Comparison of ENCODE assay signal across 8 cellular contexts in the genomic region with DNA sequence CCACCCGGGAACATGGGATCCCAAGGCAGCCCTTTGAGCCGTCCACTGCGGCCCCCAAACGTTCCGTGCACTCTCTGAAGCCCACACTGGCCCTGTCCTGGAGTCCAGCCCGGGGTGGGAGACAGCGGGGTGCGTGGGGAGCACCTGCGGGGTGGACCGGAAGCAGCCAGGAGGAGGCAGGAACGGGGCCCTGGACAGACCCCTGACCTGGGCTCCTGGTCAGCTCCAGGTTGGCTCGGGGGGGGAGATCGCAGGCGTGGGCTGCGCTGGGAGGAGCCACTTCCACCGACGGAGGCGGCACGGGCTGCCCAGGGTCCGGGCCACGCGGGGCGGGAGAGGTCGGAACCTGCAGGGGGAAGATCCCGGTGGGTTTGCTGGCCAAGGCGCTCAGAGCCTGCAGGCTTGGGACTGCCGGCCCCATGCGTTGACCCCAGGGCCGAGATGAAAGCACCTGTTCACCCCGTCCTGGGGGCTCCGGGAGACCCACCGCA. TPM values are rescaled to one million over a fixed set of nuclear protein-coding genes. Genes with fewer than 3 reads are reported as not detected.
DNase-seq lines count a peak whose midpoint lies in the region; ATAC-seq, FAIRE-seq and TF ChIP-seq lines count a peak whose summit lies in the region.

No MANE protein-coding gene starts in this region.

- no peaks in the 10 kb centered on the region for H3K27me3 ChIP-seq in smooth muscle cell (ENCODE audit: low read depth)

- peak overlapping the region; percentile 60 for H3K4me3 ChIP-seq in NB4 (ENCODE audit: low read depth, low read length)
- H3K4me3 ChIP-seq in smooth muscle cell: peak overlapping the region; percentile 73

- H3K9me3 ChIP-seq in smooth muscle cell (replicated peaks; ENCODE audit: low read depth): no peaks in the 10 kb centered on the region

- DNase-seq in NB4 (ENCODE audit: low read depth) (no peak), left ventricle myocardium superior (peak; percentile 32), smooth muscle cell (lab: John Stamatoyannopoulos, UW; ENCODE audit: unreplicated experiment) (no peak), NCI-H345 (lab: John Stamatoyannopoulos, UW) (no peak), NCI-H146 treated with DMSO at 0.1 percent for 48 hours (lab: John Stamatoyannopoulos, UW; ENCODE audit: unreplicated experiment) (no peak), GM19239 (ENCODE audit: insufficient read length, low spot score) (no peak)
- DNase-seq in stimulated activated CD4-positive, alpha-beta T cell treated with anti-CD3 and anti-CD28 coated beads, Interleukin-15, amount 100 ng/mL, for 24 hours: no peak

- no peaks in the 10 kb centered on the region for H4K20me1 ChIP-seq in smooth muscle cell (ENCODE audit: low read depth)

- no peaks in the 10 kb centered on the region for H3K36me3 ChIP-seq in smooth muscle cell (ENCODE audit: low read depth)

- no peak overlapping the region for H3K27ac ChIP-seq in smooth muscle cell (ENCODE audit: low read depth)

- no peak for FAIRE-seq in GM19239 (lab: Jason Lieb, UNC)

- H2AFZ ChIP-seq in smooth muscle cell (ENCODE audit: low read depth): peak overlapping the region; percentile 83

- ATAC-seq in GM21786 (IDR thresholded peaks at IDR 0.05; ENCODE audit: unreplicated experiment) (peak; percentile 7), left ventricle myocardium superior (peak; percentile 22)

- 25% methylated on average over 24 of the region's 32 CpGs for WGBS in smooth muscle cell (ENCODE audit: low lambda C conversion rate)

- TF ChIP-seq CTCF in NB4 (IDR thresholded peaks at IDR 0.05; ENCODE audit: low read depth, low read length): no peak
- TF ChIP-seq CTCF in smooth muscle cell (IDR thresholded peaks at IDR 0.05; ENCODE audit: borderline replicate concordance, insufficient read depth, poor library complexity, severe bottlenecking): no peak

- peak overlapping the region; percentile 97 for H3K4me2 ChIP-seq in smooth muscle cell

- no peak for TF ChIP-seq POLR2A in NB4 (IDR thresholded peaks at IDR 0.05; ENCODE audit: extremely low read depth, insufficient read length)

- H3K79me2 ChIP-seq in smooth muscle cell (ENCODE audit: low read depth): no peaks in the 10 kb centered on the region

- intact Hi-C loops in left ventricle myocardium superior (cut with micrococcal nuclease): no loop called here

- H3K9ac ChIP-seq in smooth muscle cell (ENCODE audit: low read depth): peak overlapping the region; percentile 86

- peaks cover 8% of the 10 kb centered on the region for H3K4me1 ChIP-seq in smooth muscle cell (ENCODE audit: low read depth)

- H3F3A ChIP-seq in smooth muscle cell (ENCODE audit: low read depth): no peaks in the 10 kb centered on the region

RNA-seq across cellular contexts. Expression of a gene that starts 5.7 kb away (rescaled TPM):
- total RNA-seq in left ventricle myocardium superior (6.8 TPM), smooth muscle cell (6.2 and 7.0 TPM in 2 replicates)
- polyA plus RNA-seq in smooth muscle cell: 13.2 and 14.0 TPM in 2 replicates

RNA-seq across cellular contexts. Expression of a gene that starts 43.1 kb away (rescaled TPM):
- total RNA-seq in left ventricle myocardium superior (51.9 TPM), smooth muscle cell (25.3 TPM in 2 replicates)
- polyA plus RNA-seq in smooth muscle cell: 45.7 and 59.5 TPM in 2 replicates
